11 cellular contexts compared by ENCODE assay signal in genomic region chr17:58665946-58666857, GRCh38. TPM values are rescaled to one million over a fixed set of nuclear protein-coding genes. Genes with fewer than 3 reads are reported as not detected.
DNase-seq lines count a peak whose midpoint lies in the region; ATAC-seq and TF ChIP-seq lines count a peak whose summit lies in the region.
"Had no signal": no experiment of that assay in that cellular context is flagged by ENCODE, and none has a peak within 500 bp of the region (broad histone marks: within the 10 kb centered on the region; RNA-seq: fewer than 3 reads in every experiment).

No MANE protein-coding gene starts in this region.

- no peaks in the 10 kb centered on the region for H3K9me3 ChIP-seq in suprapubic skin
- H3K9me3 ChIP-seq: SJCRH30 had no signal

- H3K4me3 ChIP-seq in suprapubic skin, result peak overlapping the region; percentile 2
- H3K4me3 ChIP-seq: SJCRH30 had no signal

- H3K27ac Mint-ChIP-seq in activated T-cell treated with anti-CD3 and anti-CD28 coated beads, Interleukin-2, amount 50 U/mL, for 72 hours, result no peak overlapping the region

- TF ChIP-seq POLR2A in suprapubic skin (IDR thresholded peaks at IDR 0.05), result no peak

- no peaks in the 10 kb centered on the region for H3K9me3 Mint-ChIP-seq in activated T-cell treated with anti-CD3 and anti-CD28 coated beads, Interleukin-2, amount 50 U/mL, for 72 hours

- 89% methylated on average over 25 of the region's 25 CpGs for WGBS in suprapubic skin

- ATAC-seq in activated T-cell treated with anti-CD3 and anti-CD28 coated beads, Interleukin-2, amount 50 U/mL, for 72 hours (replicated peaks in 1 of 2), result peak in 1 of 2 donors; percentile 15
- ATAC-seq in left colon, result peak; percentile 40
- ATAC-seq in SK-N-SH treated with all-trans-retinoic acid at 6 μM for 48 hours, result no peak
- ATAC-seq in GM18858 (IDR thresholded peaks at IDR 0.05; ENCODE audit: unreplicated experiment), result no peak

- H3K36me3 Mint-ChIP-seq in activated T-cell treated with anti-CD3 and anti-CD28 coated beads, Interleukin-2, amount 50 U/mL, for 72 hours (ENCODE audit: insufficient read depth in 2 of 2), result no peaks in the 10 kb centered on the region

- no peaks in the 10 kb centered on the region for H3K4me1 ChIP-seq in suprapubic skin
- H3K4me1 ChIP-seq: SJCRH30 had no signal

- no peaks in the 10 kb centered on the region for H3K36me3 ChIP-seq in suprapubic skin
- H3K36me3 ChIP-seq: SJCRH30 had no signal

- intact Hi-C loops in left colon (cut with DNase I, micrococcal nuclease), result no loop called here

- TF ChIP-seq EP300 in suprapubic skin (IDR thresholded peaks at IDR 0.05), result no peak

- no peaks in the 10 kb centered on the region for H3K27me3 ChIP-seq in suprapubic skin
- H3K27me3 ChIP-seq: SJCRH30 had no signal

- peak overlapping the region; percentile 27 to 63 for H3K4me3 Mint-ChIP-seq in activated T-cell treated with anti-CD3 and anti-CD28 coated beads, Interleukin-2, amount 50 U/mL, for 72 hours

- H3K4me1 Mint-ChIP-seq in activated T-cell treated with anti-CD3 and anti-CD28 coated beads, Interleukin-2, amount 50 U/mL, for 72 hours (ENCODE audit: low read depth), result peaks cover 13% of the 10 kb centered on the region

- peaks cover 25% of the 10 kb centered on the region for H3K27me3 Mint-ChIP-seq in activated T-cell treated with anti-CD3 and anti-CD28 coated beads, Interleukin-2, amount 50 U/mL, for 72 hours (ENCODE audit: low read depth)

- TF ChIP-seq CTCF in suprapubic skin (IDR thresholded peaks at IDR 0.05), result no peak

- DNase-seq in activated T-cell treated with anti-CD3 and anti-CD28 coated beads, Interleukin-2, amount 50 U/mL, for 72 hours, result no peak
- no peak for DNase-seq in activated T-cell treated with anti-CD3 and anti-CD28 coated beads, Interleukin-2, amount 50 U/mL, for 1 hour
- DNase-seq in SK-N-DZ (ENCODE audit: low spot score), result peak; percentile 24
- no peak for DNase-seq in left colon
- no peak for DNase-seq in suprapubic skin (ENCODE audit: low spot score in 2 of 2)
- no peak for DNase-seq in Ammon's horn (ENCODE audit: low spot score)
- DNase-seq: AML-193, NCI-H1694 had no signal

- H3K27ac ChIP-seq in suprapubic skin, result no peak overlapping the region
- H3K27ac ChIP-seq: SJCRH30 had no signal

TF ChIP-seq in SK-N-SH treated with all-trans-retinoic acid at 6 μM for 48 hours, 23 proteins besides CTCF, POLR2A, EP300 and RAD21:
- TF ChIP-seq PATZ1 (CRISPR knock-in tag; IDR thresholded peaks at IDR 0.05; ENCODE audit: borderline replicate concordance) (no peak), ARNTL (CRISPR knock-in tag; IDR thresholded peaks at IDR 0.05; ENCODE audit: borderline replicate concordance, low read depth) (no peak), ZFP30 (CRISPR knock-in tag; IDR thresholded peaks at IDR 0.05) (no peak), TCF4 (CRISPR knock-in tag; IDR thresholded peaks at IDR 0.05; ENCODE audit: borderline replicate concordance) (no peak), ZC3H10 (CRISPR knock-in tag; IDR thresholded peaks at IDR 0.05) (no peak), ZFP3 (CRISPR knock-in tag; IDR thresholded peaks at IDR 0.05) (no peak), GLIS3 (CRISPR knock-in tag; IDR thresholded peaks at IDR 0.05) (no peak), CSRNP3 (CRISPR knock-in tag; IDR thresholded peaks at IDR 0.05) (no peak)

RNA-seq across cellular contexts. Expression of gene TEX14, which starts 25.6 kb away (rescaled TPM):
- total RNA-seq in activated T-cell treated with anti-CD3 and anti-CD28 coated beads, Interleukin-2, amount 50 U/mL, for 72 hours, result under 1 TPM; 0.46 to 0.84 TPM
- 16.8 and 17.5 TPM in 2 replicates for polyA plus RNA-seq in SK-N-DZ (2014; cell fraction: cytosol; rRNA removed)
- polyA plus RNA-seq in SK-N-DZ (2014; cell fraction: nucleus; rRNA removed), result 21.6 and 30.1 TPM in 2 replicates
- total RNA-seq in left colon (under 1 TPM in 1 of 2 donors, not detected in 1; 0.06 TPM), suprapubic skin (under 1 TPM in 3 of 4 donors, not detected in 1; 0.15 to 0.34 (median 0.32) TPM)

RNA-seq across cellular contexts. Expression of gene RAD51C, which starts 26.2 kb away (rescaled TPM):
- total RNA-seq in activated T-cell treated with anti-CD3 and anti-CD28 coated beads, Interleukin-2, amount 50 U/mL, for 72 hours, result 100 to 1,000 TPM in 1 of 2 donors, 10 to 100 TPM in 1; 81.2 to 105 TPM
- polyA plus RNA-seq in SK-N-DZ (2014; cell fraction: cytosol; rRNA removed), result 233 and 300 TPM in 2 replicates
- polyA plus RNA-seq in SK-N-DZ (2014; cell fraction: nucleus; rRNA removed), result 114 and 162 TPM in 2 replicates
- total RNA-seq in left colon (1 to 10 TPM; 7.6 to 8.1 TPM), suprapubic skin (10 to 100 TPM in 3 of 4 donors, 1 to 10 TPM in 1; 9.5 to 21.2 (median 11.8) TPM)
